ENCODE assay signal across 22 cellular contexts in the genomic region with DNA sequence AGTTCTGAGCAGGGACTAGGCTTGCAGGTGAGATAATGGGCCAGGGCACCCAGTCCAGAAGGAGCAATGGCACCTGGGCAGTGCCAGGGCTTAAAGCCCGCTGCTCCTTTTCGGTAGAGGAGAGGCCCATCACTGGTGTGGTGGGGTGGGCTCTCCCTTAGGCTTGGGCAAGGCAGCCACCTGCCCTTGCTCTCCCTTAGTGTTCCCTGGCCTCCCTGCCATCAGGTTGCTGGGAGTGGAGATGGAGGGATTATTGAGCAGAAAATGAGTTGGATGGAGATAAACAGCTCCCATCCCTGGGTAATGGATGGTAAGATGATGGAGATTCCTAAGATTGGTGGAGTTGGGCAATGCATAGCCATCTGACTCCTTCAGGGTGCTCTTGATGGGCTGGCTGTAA. TPM values are rescaled to one million over a fixed set of nuclear protein-coding genes. Genes with fewer than 3 reads are reported as not detected.
A peak's percentile ranks its signal among the peaks of the same experiment; 100 is the strongest.
DNase-seq lines count a peak whose midpoint lies in the region; ATAC-seq, FAIRE-seq and TF ChIP-seq lines count a peak whose summit lies in the region.
"Had no signal": no experiment of that assay in that cellular context is flagged by ENCODE, and none has a peak within 500 bp of the region (broad histone marks: within the 10 kb centered on the region; RNA-seq: fewer than 3 reads in every experiment).

No MANE protein-coding gene starts in this region.

- ATAC-seq in GM12878, result no peak

- no peak overlapping the region for H3K4me2 ChIP-seq in GM12878 (ENCODE audit: control insufficient read depth, insufficient read depth)

- SMC1A ChIA-PET in GM12878 (lab: Charles Lee; ENCODE audit: uncharacterized antibody, unreplicated experiment), result no interaction called here

- H3K36me3 ChIP-seq in GM12878 (ENCODE audit: control insufficient read depth in 2 of 2, insufficient read depth in 2 of 2, low read length in 1 of 2) (no peaks in the 10 kb centered on the region), sigmoid colon (no peaks in the 10 kb centered on the region)

- TF ChIP-seq EP300 in GM12878 (IDR thresholded peaks at IDR 0.05; ENCODE audit: borderline replicate concordance in 1 of 2, control insufficient read depth in 1 of 2, low read depth in 2 of 2, low read length in 2 of 2) (no peak), sigmoid colon (IDR thresholded peaks at IDR 0.05) (no peak)

- no peaks in the 10 kb centered on the region for H3K9me3 Mint-ChIP-seq in chondrocyte (ENCODE audit: low read depth)

- no peak overlapping the region for H3K9ac ChIP-seq in GM12878 (ENCODE audit: control insufficient read depth, insufficient read depth, low read length)
- H3K9ac ChIP-seq: GM23248 had no signal

- TF ChIP-seq RAD21 in GM12878 (IDR thresholded peaks at IDR 0.05; ENCODE audit: insufficient read depth, low read depth, low read length), result no peak

- no peaks in the 10 kb centered on the region for H3K4me1 ChIP-seq in GM12878 (ENCODE audit: control insufficient read depth, insufficient read depth, low read length)
- peaks cover 0 to 10% (median 8%) of the 10 kb centered on the region in 4 donors for H3K4me1 ChIP-seq in sigmoid colon

- intact Hi-C loops in GM12878 (cut with micrococcal nuclease; ENCODE audit: unreplicated experiment), result no loop called here
- intact Hi-C loops in sigmoid colon (cut with DNase I), result no loop called here

- peak; percentile 21 for DNase-seq in activated effector memory CD4-positive, alpha-beta T cell treated with anti-CD3 and anti-CD28 coated beads, Interleukin-2, amount 50 U/mL, for 16 hours
- DNase-seq in activated effector memory CD4-positive, alpha-beta T cell treated with Interleukin-2 at 50 U/mL for 16 hours, result no peak
- DNase-seq in GM12878 (ENCODE audit: low read depth, low spot score) (no peak), chondrocyte (ENCODE audit: low spot score) (peak; percentile 37), sigmoid colon (peak; percentile 27), GF-D8 (lab: John Stamatoyannopoulos, UW) (no peak), HUDEP-2 (lab: John Stamatoyannopoulos, UW; ENCODE audit: unreplicated experiment in 76 of 76) (no peak)
- DNase-seq: C1 segment of cervical spinal cord; Calu3; CD4-positive, alpha-beta memory T cell; COR-L47; DMS79; EL; GDM1; GM23248; H7; HCEC 1CT had no signal

- CTCF ChIA-PET in GM12878 (lab: Yijun Ruan, JAX), result interaction anchor here (0.7 to 1.4 kb wide), 3 partner anchors 38 to 140 kb away, joined by 3 to 4 read pairs (median 3); no protein-coding TSS in a partner anchor

- no peaks in the 10 kb centered on the region; the same call in 1 of the 2 replicates for H4K20me1 ChIP-seq in GM12878 (ENCODE audit: control insufficient read depth, insufficient read depth)

- TSS peak; percentile 53 for BruUV-seq in GM12878 (replicated peaks; lab: Mats Ljungman, UMichigan)

- POLR2A ChIA-PET in GM12878 (lab: Charles Lee), result no interaction called here

- in situ Hi-C loops in GM12878 (cut with MboI), result no loop called here

- no peak for FAIRE-seq in GM12878 (lab: Jason Lieb, UNC)
- FAIRE-seq: GM12892, H1 had no signal

- no peak overlapping the region for H3K27ac Mint-ChIP-seq in chondrocyte (ENCODE audit: unreplicated experiment)
- H3K27ac Mint-ChIP-seq: CD4-positive, alpha-beta memory T cell had no signal

- RAD21 ChIA-PET in GM12878 (lab: Charles Lee; ENCODE audit: unreplicated experiment), result interaction anchor here (1.3 kb wide), 1 partner anchor 95 kb away, joined by 4 read pairs; no protein-coding TSS in a partner anchor

- no peak overlapping the region for H2AFZ ChIP-seq in GM12878 (ENCODE audit: control insufficient read depth, low read depth, low read length)
- H2AFZ ChIP-seq: GM23248 had no signal

- peaks cover 30% of the 10 kb centered on the region for H3K36me3 Mint-ChIP-seq in chondrocyte (ENCODE audit: low read depth)
- H3K36me3 Mint-ChIP-seq: CD4-positive, alpha-beta memory T cell had no signal

- H3K27ac ChIP-seq in GM12878 (ENCODE audit: control insufficient read depth, insufficient read depth) (no peak overlapping the region), sigmoid colon (no peak overlapping the region)
- H3K27ac ChIP-seq: GM23248 had no signal

- H3K27me3 Mint-ChIP-seq in chondrocyte (ENCODE audit: low read depth), result peaks cover 42% of the 10 kb centered on the region

- H3K4me3 ChIP-seq in GM12878, result no peak overlapping the region
- no peak overlapping the region for H3K4me3 ChIP-seq in sigmoid colon
- H3K4me3 ChIP-seq: GM23248 had no signal

- H3K79me2 ChIP-seq in GM12878 (ENCODE audit: control insufficient read depth, insufficient read depth, low read length), result no peaks in the 10 kb centered on the region

- H3K9me3 ChIP-seq in GM12878 (replicated peaks; ENCODE audit: control insufficient read depth, insufficient read depth, low read length) (no peaks in the 10 kb centered on the region), sigmoid colon (no peaks in the 10 kb centered on the region)

- H3K4me3 Mint-ChIP-seq in chondrocyte (ENCODE audit: unreplicated experiment), result no peak overlapping the region
- H3K4me3 Mint-ChIP-seq: CD4-positive, alpha-beta memory T cell had no signal

- no peaks in the 10 kb centered on the region for H3K4me1 Mint-ChIP-seq in chondrocyte (ENCODE audit: low read depth)

- WGBS in GM12878 (ENCODE audit: insufficient coverage, insufficient replicate concordance, low lambda C conversion rate, missing lambda C conversion rate), result 48% methylated on average over 2 of the region's 2 CpGs
- 89 to 94% methylated on average over 2 of the region's 2 CpGs for whole genome bisulfite sequencing in sigmoid colon, 2 donors

- TF ChIP-seq CTCF in GM12878 (IDR thresholded peaks at IDR 0.05 in 2 of 3, conservative IDR thresholded peaks at IDR 0.05 in 1 of 3; ENCODE audit: control insufficient read depth in 2 of 3, extremely low read depth in 1 of 3, insufficient read depth in 1 of 3, low read depth in 3 of 3, low read length in 3 of 3), result no peak
- no peak for TF ChIP-seq CTCF in chondrocyte (IDR thresholded peaks at IDR 0.05)
- TF ChIP-seq CTCF in sigmoid colon (IDR thresholded peaks at IDR 0.05), result no peak

- TF ChIP-seq POLR2A in GM12878 (IDR thresholded peaks at IDR 0.05; ENCODE audit: low read depth, low read length) (no peak), sigmoid colon (IDR thresholded peaks at IDR 0.05) (no peak)

- H3K27me3 ChIP-seq in GM12878 (replicated peaks in 1 of 2; ENCODE audit: control insufficient read depth in 2 of 2, insufficient read depth in 2 of 2, low read length in 1 of 2), result peaks cover 3 to 15% of the 10 kb centered on the region in 2 experiments; a peak in 2 of 4 replicates
- H3K27me3 ChIP-seq in sigmoid colon, result peaks cover 3 to 30% (median 5%) of the 10 kb centered on the region in 3 donors

RNA-seq across cellular contexts. Expression of a gene that starts 7.9 kb away (rescaled TPM):
- total RNA-seq in GM12878 (2013; cell fraction: nucleolus; rRNA removed), result not detected in 2 replicates
- not detected in 2 replicates for total RNA-seq in GM12878 (2014; rRNA removed)
- not detected in 2 replicates for total RNA-seq in GM12878 (2014; rRNA removed; fragmentation: Illumina TruSeq; extraction: Trizol)
- total RNA-seq in GM12878 (2021), result not detected in 2 replicates
- not detected for polyA plus RNA-seq in GM12878 (2011; ENCODE audit: low read depth)
- not detected in 2 replicates for polyA plus RNA-seq in GM12878 (2011; rRNA removed)
- not detected in 2 replicates for polyA plus RNA-seq in GM12878 (2011; cell fraction: cytosol; rRNA removed)
- polyA plus RNA-seq in GM12878 (2011; cell fraction: nucleus; rRNA removed), result not detected in 2 replicates
- not detected in 2 replicates for polyA plus RNA-seq in GM12878 (2012)
- not detected in 2 replicates for polyA plus RNA-seq in GM12878 (2014; fragmentation: Illumina TruSeq; extraction: Trizol)
- polyA plus RNA-seq in GM12878 (2014; fragmentation: Nextera tagmentation; extraction: Ambion mirVana), result not detected
- 0.05 TPM in 1 of 2 replicates, not detected in the other for polyA plus RNA-seq in GM12878 (2014; rRNA removed)
- polyA plus RNA-seq in GM12878 (2016; fragmentation: Nextera tagmentation; extraction: Ambion mirVana), result not detected
- polyA minus RNA-seq in GM12878 (2011; rRNA and poly(A)+ RNA removed), result not detected in 2 replicates
- polyA minus RNA-seq in GM12878 (2011; cell fraction: cytosol; rRNA and poly(A)+ RNA removed), result not detected in 2 replicates
- not detected in 2 replicates for polyA minus RNA-seq in GM12878 (2011; cell fraction: nucleus; rRNA and poly(A)+ RNA removed)
- total RNA-seq in chondrocyte, result not detected in 3 replicates
- total RNA-seq in sigmoid colon, result not detected
- not detected for polyA plus RNA-seq in sigmoid colon
- total RNA-seq: A172; A673; Calu3; CD4-positive, alpha-beta memory T cell; GM23248; H1; H7 had no signal
- polyA plus RNA-seq: BJ; CD4-positive, alpha-beta memory T cell; GM23248; H1 had no signal

RNA-seq across cellular contexts. Expression of a gene that starts 49.6 kb away (rescaled TPM):
- not detected in 2 replicates for total RNA-seq in GM12878 (2013; cell fraction: nucleolus; rRNA removed)
- total RNA-seq in GM12878 (2014; rRNA removed) (not detected in 2 replicates), GM12878 (2014; rRNA removed; fragmentation: Illumina TruSeq; extraction: Trizol) (not detected in 2 replicates), GM12878 (2021) (not detected in 2 replicates), chondrocyte (0.24 to 2.1 TPM (median 1.7 TPM) in 3 replicates), sigmoid colon (1 to 10 TPM in 1 of 4 donors, under 1 TPM in 1, not detected in 2; 0.33 to 1.1 TPM)
- polyA plus RNA-seq in GM12878 (2011; ENCODE audit: low read depth), result not detected
- polyA plus RNA-seq in GM12878 (2011; rRNA removed) (not detected in 2 replicates), GM12878 (2014; fragmentation: Illumina TruSeq; extraction: Trizol) (not detected in 2 replicates), GM12878 (2014; fragmentation: Nextera tagmentation; extraction: Ambion mirVana) (not detected), GM12878 (2014; rRNA removed) (not detected in 2 replicates), GM12878 (2016; fragmentation: Nextera tagmentation; extraction: Ambion mirVana) (not detected), sigmoid colon (1 to 10 TPM in 1 of 3 donors, under 1 TPM in 1, not detected in 1; 0.92 to 1.3 TPM)
- polyA plus RNA-seq in GM12878 (2011; cell fraction: cytosol; rRNA removed), result 0.07 TPM in 1 of 2 replicates, not detected in the other
- polyA plus RNA-seq in GM12878 (2011; cell fraction: nucleus; rRNA removed), result 0.20 TPM in 1 of 2 replicates, not detected in the other
- 0.07 TPM in 1 of 2 replicates, not detected in the other for polyA plus RNA-seq in GM12878 (2012)
- not detected in 2 replicates for polyA minus RNA-seq in GM12878 (2011; rRNA and poly(A)+ RNA removed)
- not detected in 2 replicates for polyA minus RNA-seq in GM12878 (2011; cell fraction: cytosol; rRNA and poly(A)+ RNA removed)
- 0.38 TPM in 1 of 2 replicates, not detected in the other for polyA minus RNA-seq in GM12878 (2011; cell fraction: nucleus; rRNA and poly(A)+ RNA removed)
- total RNA-seq: CD4-positive, alpha-beta memory T cell had no signal

RNA-seq across cellular contexts. Expression of a gene that starts 51.7 kb away (rescaled TPM):
- total RNA-seq in GM12878 (2013; cell fraction: nucleolus; rRNA removed), result 287 and 339 TPM in 2 replicates
- 0.54 and 0.79 TPM in 2 replicates for total RNA-seq in GM12878 (2014; rRNA removed)
- 0.18 and 0.22 TPM in 2 replicates for total RNA-seq in GM12878 (2014; rRNA removed; fragmentation: Illumina TruSeq; extraction: Trizol)
- 1.1 and 1.5 TPM in 2 replicates for total RNA-seq in GM12878 (2021)
- 10.7 TPM for polyA plus RNA-seq in GM12878 (2011; ENCODE audit: low read depth)
- polyA plus RNA-seq in GM12878 (2011; rRNA removed), result 14.8 and 19.7 TPM in 2 replicates
- polyA plus RNA-seq in GM12878 (2011; cell fraction: cytosol; rRNA removed), result 14.5 and 19.9 TPM in 2 replicates
- 252 and 384 TPM in 2 replicates for polyA plus RNA-seq in GM12878 (2011; cell fraction: nucleus; rRNA removed)
- polyA plus RNA-seq in GM12878 (2012), result 22.9 and 25.7 TPM in 2 replicates
- polyA plus RNA-seq in GM12878 (2014; fragmentation: Illumina TruSeq; extraction: Trizol), result 0.34 and 1.1 TPM in 2 replicates
- polyA plus RNA-seq in GM12878 (2014; fragmentation: Nextera tagmentation; extraction: Ambion mirVana), result under 1 TPM; 0.02 to 0.11 TPM
- polyA plus RNA-seq in GM12878 (2014; rRNA removed), result 0.74 and 0.88 TPM in 2 replicates
- polyA plus RNA-seq in GM12878 (2016; fragmentation: Nextera tagmentation; extraction: Ambion mirVana), result under 1 TPM in 1 of 2 experiments, not detected in 1; 0.04 TPM
- polyA minus RNA-seq in GM12878 (2011; rRNA and poly(A)+ RNA removed), result 16.0 and 36.5 TPM in 2 replicates
- 5.2 and 8.8 TPM in 2 replicates for polyA minus RNA-seq in GM12878 (2011; cell fraction: cytosol; rRNA and poly(A)+ RNA removed)
- polyA minus RNA-seq in GM12878 (2011; cell fraction: nucleus; rRNA and poly(A)+ RNA removed), result 57.1 and 63.0 TPM in 2 replicates
- total RNA-seq in chondrocyte, result 6.0 to 16.3 TPM (median 14.7 TPM) in 3 replicates
- total RNA-seq in sigmoid colon, result 10 to 100 TPM in 1 of 4 donors, 1 to 10 TPM in 3; 1.1 to 15.0 (median 2.8) TPM
- under 1 TPM in 1 of 3 donors, not detected in 2; 0.52 TPM for polyA plus RNA-seq in sigmoid colon
- polyA plus RNA-seq: CD4-positive, alpha-beta memory T cell had no signal

Comparison
In these comparisons a context has a peak if more than half of its experiments do, and no peak if none do; other contexts are left out.
1. DNase-seq: peak in activated effector memory CD4-positive, alpha-beta T cell treated with anti-CD3 and anti-CD28 coated beads, Interleukin-2, amount 50 U/mL, for 16 hours (single experiment), chondrocyte (single experiment) and sigmoid colon (single experiment); none in activated effector memory CD4-positive, alpha-beta T cell treated with Interleukin-2 at 50 U/mL for 16 hours (single experiment), GM12878 (single experiment), GF-D8 (single experiment) and HUDEP-2 (0 of 76).